8 cellular contexts compared by ENCODE assay signal in genomic region chr11:47215366-47215925, GRCh38. TPM values are rescaled to one million over a fixed set of nuclear protein-coding genes. Genes with fewer than 3 reads are reported as not detected.
DNase-seq lines count a peak whose midpoint lies in the region; ATAC-seq and TF ChIP-seq lines count a peak whose summit lies in the region.

No MANE protein-coding gene starts in this region.

- no peaks in the 10 kb centered on the region for H3K9me3 ChIP-seq in muscle layer of duodenum (ENCODE audit: control insufficient read depth in 1 of 2, low read length in 2 of 2)

- peak overlapping the region; percentile 93 for H3K4me3 Mint-ChIP-seq in chondrocyte (ENCODE audit: unreplicated experiment)

- no peaks in the 10 kb centered on the region for H3K9me3 Mint-ChIP-seq in chondrocyte (ENCODE audit: low read depth)

- no peak for ATAC-seq in HG03521 (IDR thresholded peaks at IDR 0.05; ENCODE audit: unreplicated experiment)

- H3K27ac ChIP-seq in muscle layer of duodenum (ENCODE audit: low read length): peak overlapping the region; percentile 96

- H3K36me3 ChIP-seq in muscle layer of duodenum (ENCODE audit: control insufficient read depth in 1 of 2, insufficient read depth in 2 of 2, low read length in 2 of 2): peaks cover 0 to 11% of the 10 kb centered on the region in 2 donors

- peak overlapping the region; percentile 99 for H3K27ac Mint-ChIP-seq in chondrocyte (ENCODE audit: unreplicated experiment)

- peaks cover 7% of the 10 kb centered on the region for H3K36me3 Mint-ChIP-seq in chondrocyte (ENCODE audit: low read depth)

- in situ Hi-C loops in GM13976 (cut with MboI; ENCODE audit: low sequenced_read_pairs, unreplicated experiment): no loop called here

- peaks cover 61% of the 10 kb centered on the region for H3K4me1 Mint-ChIP-seq in chondrocyte (ENCODE audit: low read depth)

- H3K4me1 ChIP-seq in muscle layer of duodenum (ENCODE audit: control insufficient read depth in 1 of 2, insufficient read depth in 2 of 2, low read length in 2 of 2): peaks cover 0 to 25% of the 10 kb centered on the region in 2 donors

- DNase-seq in GM13976 (ENCODE audit: low spot score) (peak; percentile 20), NCI-H2107 (lab: John Stamatoyannopoulos, UW) (peak; percentile 40), chondrocyte (ENCODE audit: low spot score) (no peak), 8988T (no peak), GM20000 (ENCODE audit: low spot score) (no peak)
- no peak for DNase-seq in activated CD8-positive, alpha-beta memory T cell treated with anti-CD3 and anti-CD28 coated beads for 24 hours

- H3K4me3 ChIP-seq in muscle layer of duodenum (ENCODE audit: low read depth in 1 of 2, low read length in 2 of 2): peak overlapping the region; percentile 79 to 95

- no peaks in the 10 kb centered on the region for H3K27me3 ChIP-seq in muscle layer of duodenum (ENCODE audit: low read depth, low read length)

- TF ChIP-seq CTCF in GM13976 (IDR thresholded peaks at IDR 0.05; ENCODE audit: borderline replicate concordance, control extremely low read depth, extremely low read depth, insufficient read depth, missing control alignments) (no peak), chondrocyte (IDR thresholded peaks at IDR 0.05) (no peak), GM20000 (IDR thresholded peaks at IDR 0.05; ENCODE audit: extremely low read depth, missing control alignments) (no peak)

- no peaks in the 10 kb centered on the region for H3K27me3 Mint-ChIP-seq in chondrocyte (ENCODE audit: low read depth)

RNA-seq across cellular contexts. Expression of gene DDB2, which starts 0.7 kb away (rescaled TPM):
- 45.0 to 51.3 TPM (median 49.1 TPM) in 3 replicates for total RNA-seq in chondrocyte

RNA-seq across cellular contexts. Expression of gene PACSIN3, which starts 29.2 kb away (rescaled TPM):
- total RNA-seq in chondrocyte: 45.0 to 69.4 TPM (median 65.3 TPM) in 3 replicates

RNA-seq across cellular contexts. Expression of gene ACP2, which starts 33.2 kb away (rescaled TPM):
- total RNA-seq in chondrocyte: 35.3 to 54.5 TPM (median 36.1 TPM) in 3 replicates

RNA-seq across cellular contexts. Expression of gene ARFGAP2, which starts 38.8 kb away (rescaled TPM):
- 48.4 to 55.6 TPM (median 51.1 TPM) in 3 replicates for total RNA-seq in chondrocyte

RNA-seq across cellular contexts. Expression of gene NR1H3, which starts 42.4 kb away (rescaled TPM):
- total RNA-seq in chondrocyte: 3.2 to 7.0 TPM (median 4.8 TPM) in 3 replicates

Comparison
In these comparisons a context has a peak if more than half of its experiments do, and no peak if none do; other contexts are left out.
1. DNase-seq: peak in GM13976 (single experiment) and NCI-H2107 (single experiment); none in chondrocyte (single experiment), activated CD8-positive, alpha-beta memory T cell treated with anti-CD3 and anti-CD28 coated beads for 24 hours (single experiment), 8988T (single experiment) and GM20000 (single experiment).